Comparison of ENCODE assay signal across 1 cellular context in the genomic region with DNA sequence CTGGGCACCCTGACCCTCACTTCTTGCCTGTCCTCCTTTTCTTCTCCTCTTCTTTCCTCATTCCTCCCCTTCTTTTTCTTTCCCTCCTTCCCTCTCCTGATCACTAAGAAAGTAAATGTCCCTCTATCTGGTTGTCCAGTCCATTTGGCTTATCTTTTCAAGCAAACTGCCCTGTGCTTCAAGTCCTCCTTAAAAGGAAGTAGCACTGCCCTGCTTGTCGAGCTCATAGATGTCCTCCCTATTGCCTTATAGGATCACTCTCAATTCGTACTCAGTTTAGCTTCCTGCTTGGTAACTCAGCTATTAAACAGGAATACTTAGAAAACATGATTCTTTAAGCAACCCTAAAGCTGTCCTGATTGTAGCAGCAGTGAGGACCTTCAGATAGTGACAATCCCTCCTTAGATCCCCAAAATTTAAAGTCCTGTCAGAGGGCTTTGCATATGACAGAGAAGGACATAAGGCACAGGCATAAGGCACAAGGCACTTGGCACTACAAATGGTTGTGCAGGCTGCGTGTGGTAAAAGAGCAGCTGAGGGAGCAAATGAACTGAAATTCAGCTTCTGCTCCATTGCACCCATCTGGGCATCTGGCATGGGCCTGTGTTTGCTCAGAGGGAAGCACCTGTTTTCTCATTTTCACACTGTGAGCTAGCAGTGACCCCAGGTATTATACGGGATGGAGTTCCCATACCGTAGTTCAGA.
TF ChIP-seq lines count a peak whose summit lies in the region.

No MANE protein-coding gene starts in this region.

TF ChIP-seq in K562, 482 proteins besides CTCF, POLR2A, EP300 and RAD21 (continued from another document and continues in another):
- TF ChIP-seq MTA3 (IDR thresholded peaks at IDR 0.05; ENCODE audit: borderline replicate concordance) (peak; percentile 68; the same call in 1 of the 2 replicates), ZNF277 (CRISPR knock-in tag; IDR thresholded peaks at IDR 0.05; ENCODE audit: borderline replicate concordance) (no peak), HDAC6 (IDR thresholded peaks at IDR 0.05; ENCODE audit: low read depth, low read length) (no peak), HOMEZ (CRISPR knock-in tag; IDR thresholded peaks at IDR 0.05) (no peak), GTF2E2 (tag; IDR thresholded peaks at IDR 0.05) (no peak), ETV6 (IDR thresholded peaks at IDR 0.05; ENCODE audit: borderline replicate concordance in 1 of 2, low read depth in 2 of 2, low read length in 1 of 2) (no peak), ETV6 (CRISPR knock-in tag; IDR thresholded peaks at IDR 0.05; ENCODE audit: borderline replicate concordance) (no peak), ZNF445 (CRISPR knock-in tag; IDR thresholded peaks at IDR 0.05; ENCODE audit: low read depth) (no peak), CBFA2T3 (IDR thresholded peaks at IDR 0.05) (peak; percentile 80), RREB1 (CRISPR knock-in tag; IDR thresholded peaks at IDR 0.05) (no peak), ZNF609 (CRISPR knock-in tag; IDR thresholded peaks at IDR 0.05; ENCODE audit: borderline replicate concordance) (no peak), ILK (tag; IDR thresholded peaks at IDR 0.05; ENCODE audit: borderline replicate concordance, low read depth) (peak; percentile 15; the same call in 1 of the 2 replicates), CHD7 (IDR thresholded peaks at IDR 0.05; ENCODE audit: low read depth, low read length) (no peak)
- TF ChIP-seq, protein P1, sequence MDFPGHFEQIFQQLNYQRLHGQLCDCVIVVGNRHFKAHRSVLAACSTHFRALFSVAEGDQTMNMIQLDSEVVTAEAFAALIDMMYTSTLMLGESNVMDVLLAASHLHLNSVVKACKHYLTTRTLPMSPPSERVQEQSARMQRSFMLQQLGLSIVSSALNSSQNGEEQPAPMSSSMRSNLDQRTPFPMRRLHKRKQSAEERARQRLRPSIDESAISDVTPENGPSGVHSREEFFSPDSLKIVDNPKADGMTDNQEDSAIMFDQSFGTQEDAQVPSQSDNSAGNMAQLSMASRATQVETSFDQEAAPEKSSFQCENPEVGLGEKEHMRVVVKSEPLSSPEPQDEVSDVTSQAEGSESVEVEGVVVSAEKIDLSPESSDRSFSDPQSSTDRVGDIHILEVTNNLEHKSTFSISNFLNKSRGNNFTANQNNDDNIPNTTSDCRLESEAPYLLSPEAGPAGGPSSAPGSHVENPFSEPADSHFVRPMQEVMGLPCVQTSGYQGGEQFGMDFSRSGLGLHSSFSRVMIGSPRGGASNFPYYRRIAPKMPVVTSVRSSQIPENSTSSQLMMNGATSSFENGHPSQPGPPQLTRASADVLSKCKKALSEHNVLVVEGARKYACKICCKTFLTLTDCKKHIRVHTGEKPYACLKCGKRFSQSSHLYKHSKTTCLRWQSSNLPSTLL (IDR thresholded peaks at IDR 0.05) = no peak
